ENCODE assay signal across 1 cellular context in the genomic region with DNA sequence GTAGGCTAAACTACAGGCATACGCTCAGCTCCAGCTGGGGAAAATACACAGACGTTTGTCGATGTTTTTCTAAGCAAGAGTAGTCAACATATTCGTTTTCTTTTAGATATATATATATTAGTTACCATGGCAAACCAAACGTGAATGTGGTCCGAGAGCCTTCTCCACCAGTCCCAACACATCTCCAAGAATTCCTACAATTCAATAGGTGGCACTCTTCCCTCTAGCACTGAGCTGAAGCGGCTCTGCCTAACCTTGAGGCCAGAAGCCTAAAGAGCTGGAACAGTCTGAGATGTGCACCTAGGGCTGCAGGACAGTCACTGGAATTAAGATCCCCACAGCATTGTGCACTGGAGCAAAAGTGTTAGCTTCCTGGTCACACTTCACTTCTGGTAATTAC.
TF ChIP-seq lines count a peak whose summit lies in the region.

No MANE protein-coding gene starts in this region.

TF ChIP-seq in HCT116, 20 proteins besides CTCF, POLR2A, EP300 and RAD21 (continued from another document):
- TF ChIP-seq, protein P1, sequence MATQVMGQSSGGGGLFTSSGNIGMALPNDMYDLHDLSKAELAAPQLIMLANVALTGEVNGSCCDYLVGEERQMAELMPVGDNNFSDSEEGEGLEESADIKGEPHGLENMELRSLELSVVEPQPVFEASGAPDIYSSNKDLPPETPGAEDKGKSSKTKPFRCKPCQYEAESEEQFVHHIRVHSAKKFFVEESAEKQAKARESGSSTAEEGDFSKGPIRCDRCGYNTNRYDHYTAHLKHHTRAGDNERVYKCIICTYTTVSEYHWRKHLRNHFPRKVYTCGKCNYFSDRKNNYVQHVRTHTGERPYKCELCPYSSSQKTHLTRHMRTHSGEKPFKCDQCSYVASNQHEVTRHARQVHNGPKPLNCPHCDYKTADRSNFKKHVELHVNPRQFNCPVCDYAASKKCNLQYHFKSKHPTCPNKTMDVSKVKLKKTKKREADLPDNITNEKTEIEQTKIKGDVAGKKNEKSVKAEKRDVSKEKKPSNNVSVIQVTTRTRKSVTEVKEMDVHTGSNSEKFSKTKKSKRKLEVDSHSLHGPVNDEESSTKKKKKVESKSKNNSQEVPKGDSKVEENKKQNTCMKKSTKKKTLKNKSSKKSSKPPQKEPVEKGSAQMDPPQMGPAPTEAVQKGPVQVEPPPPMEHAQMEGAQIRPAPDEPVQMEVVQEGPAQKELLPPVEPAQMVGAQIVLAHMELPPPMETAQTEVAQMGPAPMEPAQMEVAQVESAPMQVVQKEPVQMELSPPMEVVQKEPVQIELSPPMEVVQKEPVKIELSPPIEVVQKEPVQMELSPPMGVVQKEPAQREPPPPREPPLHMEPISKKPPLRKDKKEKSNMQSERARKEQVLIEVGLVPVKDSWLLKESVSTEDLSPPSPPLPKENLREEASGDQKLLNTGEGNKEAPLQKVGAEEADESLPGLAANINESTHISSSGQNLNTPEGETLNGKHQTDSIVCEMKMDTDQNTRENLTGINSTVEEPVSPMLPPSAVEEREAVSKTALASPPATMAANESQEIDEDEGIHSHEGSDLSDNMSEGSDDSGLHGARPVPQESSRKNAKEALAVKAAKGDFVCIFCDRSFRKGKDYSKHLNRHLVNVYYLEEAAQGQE (IDR thresholded peaks at IDR 0.05; ENCODE audit: low read depth): no peak
- no peak for TF ChIP-seq ZFX (IDR thresholded peaks at IDR 0.05)
